Comparison of ENCODE assay signal across 1 cellular context in the genomic region with DNA sequence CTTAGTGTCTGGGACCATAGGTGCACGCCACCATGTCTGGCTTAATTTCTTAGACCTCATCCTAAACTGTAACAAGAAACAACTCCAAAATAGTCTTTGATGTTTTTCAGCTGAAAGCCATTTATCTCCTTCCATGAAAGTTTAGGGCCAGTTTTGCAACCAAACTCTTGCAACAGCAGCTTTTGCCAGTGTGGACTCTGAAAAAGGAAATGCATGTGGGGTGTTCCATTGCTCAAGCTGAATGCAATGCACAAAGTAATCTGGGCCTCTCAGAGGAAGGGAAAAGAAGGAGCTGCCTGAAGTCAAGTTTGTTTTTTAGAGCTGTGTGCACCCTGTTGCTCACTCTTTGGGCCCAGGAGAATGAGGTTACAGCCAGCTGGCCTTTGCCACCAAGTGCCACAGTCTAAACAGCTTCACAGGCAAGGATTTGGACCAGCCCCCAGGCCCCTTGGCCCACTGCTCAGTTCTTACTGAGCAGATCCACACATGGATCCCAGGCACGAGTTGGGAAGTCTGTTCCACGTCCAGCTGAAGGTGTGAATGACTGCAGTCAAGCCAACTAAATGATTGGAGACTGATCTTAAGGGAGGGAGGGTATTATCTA.
TF ChIP-seq lines count a peak whose summit lies in the region.

No MANE protein-coding gene starts in this region.

TF ChIP-seq in WTC11, 78 proteins besides CTCF, POLR2A, EP300 and RAD21 (continued from another document):
- TF ChIP-seq, protein P1, sequence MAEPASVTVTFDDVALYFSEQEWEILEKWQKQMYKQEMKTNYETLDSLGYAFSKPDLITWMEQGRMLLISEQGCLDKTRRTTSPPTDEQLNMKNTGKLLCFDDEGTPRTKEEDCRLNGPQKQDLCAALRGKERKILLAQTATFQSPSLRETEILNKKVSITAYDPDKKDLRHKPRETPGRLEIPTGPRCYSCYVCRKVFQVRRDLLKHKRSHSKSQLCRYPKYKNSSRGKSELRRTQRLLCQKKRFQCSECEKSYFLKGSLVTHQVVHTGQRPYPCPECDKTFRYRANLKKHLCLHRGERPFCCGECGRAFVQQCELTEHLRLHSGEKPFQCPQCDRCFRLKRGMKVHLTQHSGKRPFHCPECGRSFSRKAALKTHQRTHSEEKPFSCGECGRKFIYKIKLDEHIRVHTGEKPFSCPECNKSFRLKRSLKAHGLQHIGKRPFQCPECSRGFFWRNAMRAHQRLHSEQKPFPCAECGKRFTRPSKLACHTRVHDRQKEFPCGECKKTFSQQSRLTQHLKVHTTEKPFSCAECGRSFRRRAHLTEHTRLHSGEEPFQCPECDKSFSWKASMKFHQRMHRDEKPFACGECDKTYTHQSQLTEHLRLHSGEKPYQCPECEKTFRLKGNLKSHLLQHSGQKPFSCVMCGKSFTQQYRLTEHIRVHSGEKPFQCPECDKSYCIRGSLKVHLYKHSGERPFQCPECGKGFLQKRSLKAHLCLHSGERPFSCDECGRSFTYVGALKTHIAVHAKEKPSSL (CRISPR knock-in tag; conservative IDR thresholded peaks at IDR 0.05) = no peak
- TF ChIP-seq ZNF423 (CRISPR knock-in tag; IDR thresholded peaks at IDR 0.05) (no peak), KAT7 (CRISPR knock-in tag; IDR thresholded peaks at IDR 0.05; ENCODE audit: borderline replicate concordance) (no peak)
- TF ChIP-seq, protein P2, sequence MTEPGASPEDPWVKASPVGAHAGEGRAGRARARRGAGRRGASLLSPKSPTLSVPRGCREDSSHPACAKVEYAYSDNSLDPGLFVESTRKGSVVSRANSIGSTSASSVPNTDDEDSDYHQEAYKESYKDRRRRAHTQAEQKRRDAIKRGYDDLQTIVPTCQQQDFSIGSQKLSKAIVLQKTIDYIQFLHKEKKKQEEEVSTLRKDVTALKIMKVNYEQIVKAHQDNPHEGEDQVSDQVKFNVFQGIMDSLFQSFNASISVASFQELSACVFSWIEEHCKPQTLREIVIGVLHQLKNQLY (CRISPR knock-in tag; IDR thresholded peaks at IDR 0.05) = no peak
- TF ChIP-seq, protein P3, sequence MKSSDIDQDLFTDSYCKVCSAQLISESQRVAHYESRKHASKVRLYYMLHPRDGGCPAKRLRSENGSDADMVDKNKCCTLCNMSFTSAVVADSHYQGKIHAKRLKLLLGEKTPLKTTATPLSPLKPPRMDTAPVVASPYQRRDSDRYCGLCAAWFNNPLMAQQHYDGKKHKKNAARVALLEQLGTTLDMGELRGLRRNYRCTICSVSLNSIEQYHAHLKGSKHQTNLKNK (CRISPR knock-in tag; IDR thresholded peaks at IDR 0.05) = no peak
